ENCODE assay signal across 26 cellular contexts in genomic region chr20:53910312-53911002, GRCh38.
A peak's percentile ranks its signal among the peaks of the same experiment; 100 is the strongest.
DNase-seq lines count a peak whose midpoint lies in the region; ATAC-seq, FAIRE-seq and TF ChIP-seq lines count a peak whose summit lies in the region.
"Had no signal": no experiment of that assay in that cellular context is flagged by ENCODE, and none has a peak within 500 bp of the region (broad histone marks: within the 10 kb centered on the region; RNA-seq: fewer than 3 reads in every experiment).

No MANE protein-coding gene starts in this region.

- H3K4me1 ChIP-seq in right atrium auricular region (peaks cover 0 to 13% of the 10 kb centered on the region in 2 donors), Panc1 (ENCODE audit: control insufficient read depth, insufficient read depth, low read length) (peaks cover 63% of the 10 kb centered on the region), H1 (replicated peaks in 1 of 4; ENCODE audit: control insufficient read depth in 3 of 4, insufficient read depth in 4 of 4, low read length in 3 of 4) (peaks cover 6 to 10% (median 8%) of the 10 kb centered on the region in 4 experiments; a peak in 6 of 7 replicates)
- H3K4me1 ChIP-seq: breast epithelium had no signal

- H3K23me2 ChIP-seq in H1 (ENCODE audit: low read depth, low read length): no peaks in the 10 kb centered on the region; the same call in 1 of the 2 replicates

- TF ChIP-seq EP300 in H1 (IDR thresholded peaks at IDR 0.05; ENCODE audit: borderline replicate concordance in 1 of 2, low read depth in 2 of 2, low read length in 2 of 2): no peak

- no peak for ATAC-seq in Right ventricle myocardium superior (ENCODE audit: poor library complexity)
- no peak for ATAC-seq in Panc1
- ATAC-seq in HG03095 (IDR thresholded peaks at IDR 0.05; ENCODE audit: unreplicated experiment): no peak
- ATAC-seq: heart right ventricle had no signal

- no peak overlapping the region for H2BK12ac ChIP-seq in H1 (ENCODE audit: low read depth, low read length)

- H3K79me2 ChIP-seq in H1 (ENCODE audit: control insufficient read depth in 1 of 2, insufficient read depth in 2 of 2, low read length in 2 of 2): no peaks in the 10 kb centered on the region

- no peak overlapping the region for H2AFZ ChIP-seq in H1 (ENCODE audit: low read length)
- H2AFZ ChIP-seq: PC-9 had no signal

- POLR2A ChIA-PET in Panc1 (lab: Charles Lee): no interaction called here
- POLR2A ChIA-PET in H1 (lab: Charles Lee; ENCODE audit: partially characterized antibody): interaction anchor here (0.6 kb wide), 1 partner anchor 13 kb away, joined by 3 read pairs; no protein-coding TSS in a partner anchor

- DNase-seq in right atrium auricular region (ENCODE audit: low spot score) (peak; percentile 28), Right ventricle myocardium superior (no peak), Panc1 (ENCODE audit: low read depth, low spot score) (no peak), H1 (ENCODE audit: low read depth in 1 of 2, low spot score in 2 of 2) (no peak), NCI-H2029 treated with DMSO at 0.1 percent for 48 hours (lab: John Stamatoyannopoulos, UW) (no peak), SHP77 treated with DMSO at 0.1 percent for 48 hours (lab: John Stamatoyannopoulos, UW) (no peak)
- DNase-seq: ACHN; activated CD4-positive, alpha-beta T cell treated with anti-CD3 and anti-CD28 coated beads for 48 hours; activated gamma-delta T cell; amniotic stem cell; effector memory CD4-positive, alpha-beta T cell; erythroblast; foreskin fibroblast; GOT3; heart right ventricle; Karpas-422; NCI-H1092; NCI-H187 treated with DMSO at 0.1 percent for 48 hours; NCI-H446; NCI-H82; PC-9 had no signal

- H3K27me3 ChIP-seq in right atrium auricular region (no peaks in the 10 kb centered on the region), Panc1 (ENCODE audit: control insufficient read depth, insufficient read depth, low read length) (no peaks in the 10 kb centered on the region), H1 (replicated peaks in 1 of 4; ENCODE audit: control insufficient read depth in 3 of 4, extremely low read depth in 1 of 4, insufficient read depth in 3 of 4, low read length in 3 of 4) (no peaks in the 10 kb centered on the region)
- H3K27me3 ChIP-seq: BLaER1, breast epithelium, heart right ventricle had no signal

- no peak for TF ChIP-seq RAD21 in H1 (IDR thresholded peaks at IDR 0.05 in 1 of 2, conservative IDR thresholded peaks at IDR 0.05 in 1 of 2; ENCODE audit: low read depth in 2 of 2, low read length in 2 of 2)

- no peak overlapping the region for H3K4ac ChIP-seq in H1 (replicated peaks; ENCODE audit: insufficient read length, low read depth, low read length)

- no peak overlapping the region for H4K5ac ChIP-seq in H1 (ENCODE audit: insufficient read length, low read depth, low read length)

- 0 out of 2 replicates have a peak overlapping the region, but pooled peaks have one; percentile 71 for H2AK5ac ChIP-seq in H1 (ENCODE audit: low read depth, low read length)

- H2BK20ac ChIP-seq in H1 (ENCODE audit: low read length): no peak overlapping the region

- H3K4me3 ChIP-seq in right atrium auricular region (no peak overlapping the region), Panc1 (ENCODE audit: low read depth in 2 of 2, low read length in 2 of 2) (no peak overlapping the region), H1 (ENCODE audit: extremely low read depth in 1 of 4, insufficient read depth in 2 of 4, low read depth in 3 of 4, low read length in 4 of 4) (no peak overlapping the region)
- H3K4me3 ChIP-seq: BLaER1, breast epithelium, heart right ventricle, PC-9 had no signal

- no peak overlapping the region for H3K14ac ChIP-seq in H1 (ENCODE audit: insufficient read length)

- H4K91ac ChIP-seq in H1 (replicated peaks; ENCODE audit: insufficient read length, low read length): no peak overlapping the region

- no peak for TF ChIP-seq POLR2A in H1 (IDR thresholded peaks at IDR 0.05; ENCODE audit: control extremely low read depth in 1 of 2, low read depth in 2 of 2, low read length in 2 of 2)

- no peaks in the 10 kb centered on the region for H3K79me1 ChIP-seq in H1 (ENCODE audit: low read depth, low read length)

- no TSS peak for BruUV-seq in Panc1 (replicated peaks; lab: Mats Ljungman, UMichigan)

- H3K9me3 ChIP-seq in right atrium auricular region (no peaks in the 10 kb centered on the region), Panc1 (ENCODE audit: control insufficient read depth, insufficient read depth, low read depth, low read length) (no peaks in the 10 kb centered on the region), H1 (ENCODE audit: insufficient read depth in 2 of 2, low read depth in 1 of 2, low read length in 1 of 2) (peaks cover 3% of the 10 kb centered on the region in 2 experiments; a peak in 2 of 4 replicates)
- H3K9me3 ChIP-seq: breast epithelium, heart right ventricle had no signal

- H3K36me3 ChIP-seq in right atrium auricular region (no peaks in the 10 kb centered on the region), Panc1 (ENCODE audit: control insufficient read depth, insufficient read depth, low read length) (no peaks in the 10 kb centered on the region), H1 (ENCODE audit: control insufficient read depth in 2 of 4, insufficient read depth in 4 of 4, low read length in 3 of 4) (no peaks in the 10 kb centered on the region)
- H3K36me3 ChIP-seq: breast epithelium, heart right ventricle had no signal

- no peak overlapping the region for H3K18ac ChIP-seq in H1 (ENCODE audit: extremely low read depth, low read length)

- CTCF ChIA-PET in Panc1 (lab: Charles Lee): no interaction called here
- CTCF ChIA-PET in H1 (lab: Charles Lee; ENCODE audit: partially characterized antibody): interaction anchor here (0.7 to 1.8 kb wide), 3 partner anchors 7 to 26 kb away, joined by 3 to 5 read pairs (median 3); no protein-coding TSS in a partner anchor

- no peak overlapping the region for H2BK5ac ChIP-seq in H1 (ENCODE audit: low read depth, low read length)

- H3K56ac ChIP-seq in H1 (replicated peaks; ENCODE audit: insufficient read length, low read depth, low read length): no peak overlapping the region

- no peaks in the 10 kb centered on the region for H4K20me1 ChIP-seq in H1 (replicated peaks in 1 of 2; ENCODE audit: control insufficient read depth in 1 of 2, insufficient read depth in 2 of 2, low read length in 2 of 2)
- H4K20me1 ChIP-seq: BLaER1 had no signal

- 0 out of 2 replicates have a peak overlapping the region, but pooled peaks have one; percentile 35 for H2BK15ac ChIP-seq in H1 (ENCODE audit: low read length)

- FAIRE-seq in H1 (lab: Jason Lieb, UNC): no peak
- FAIRE-seq: GM12891 had no signal

- WGBS in H1 (ENCODE audit: extremely low coverage in 1 of 2, insufficient coverage in 1 of 2, insufficient read length in 1 of 2, insufficient replicate concordance in 2 of 2, low coverage in 1 of 2, low lambda C conversion rate in 2 of 2, missing lambda C conversion rate in 1 of 2), 2 experiments: 98% methylated on average over 13 of the region's 13 CpGs; no CpG with 5 or more reads in 1 of the 2 experiments

- no peak overlapping the region for H3K9ac ChIP-seq in H1 (replicated peaks in 1 of 4; ENCODE audit: extremely low read depth in 1 of 4, low read depth in 3 of 4, low read length in 3 of 4)
- H3K9ac ChIP-seq: BLaER1 had no signal

- TF ChIP-seq CTCF in right atrium auricular region (IDR thresholded peaks at IDR 0.05): no peak
- TF ChIP-seq CTCF in Panc1 (IDR thresholded peaks at IDR 0.05): no peak
- no peak for TF ChIP-seq CTCF in H1 (IDR thresholded peaks at IDR 0.05; ENCODE audit: control extremely low read depth in 1 of 3, insufficient read depth in 1 of 3, low read depth in 1 of 3, low read length in 3 of 3)

- in situ Hi-C loops in Panc1 (cut with HindIII; ENCODE audit: low pct_unique_long_range_greater_than_20kb, low sequenced_read_pairs): no loop called here

- no peak overlapping the region for H2BK120ac ChIP-seq in H1 (replicated peaks; ENCODE audit: low read depth, low read length)

- intact Hi-C loops in Right ventricle myocardium superior (cut with DNase I) (no loop called here), Panc1 (cut with micrococcal nuclease; ENCODE audit: unreplicated experiment) (loop anchor here (10.0 kb wide), 2 partner anchors 156 to 316 kb away; partner anchors contain the start of gene ZNF217)

- no peak overlapping the region for H3K4me2 ChIP-seq in H1 (ENCODE audit: insufficient read depth in 1 of 2, low read depth in 2 of 2, low read length in 2 of 2)
- H3K4me2 ChIP-seq: PC-9 had no signal

- no peak overlapping the region for H4K8ac ChIP-seq in H1 (ENCODE audit: extremely low read depth, insufficient read depth, low read length)

- no peak overlapping the region for H3K23ac ChIP-seq in H1 (ENCODE audit: insufficient read length)

- H3K27ac ChIP-seq in right atrium auricular region (no peak overlapping the region), Panc1 (ENCODE audit: low read length) (peak overlapping the region; percentile 100), H1 (ENCODE audit: low read depth, low read length) (no peak overlapping the region)
- H3K27ac ChIP-seq: BLaER1, breast epithelium, PC-9, VCaP had no signal

TF ChIP-seq in H1, 55 proteins besides CTCF, POLR2A, EP300 and RAD21 (continues in another document):
- no peak for TF ChIP-seq BCL11A (IDR thresholded peaks at IDR 0.05; ENCODE audit: low read depth in 2 of 2, low read length in 2 of 2)
- TF ChIP-seq JUN (IDR thresholded peaks at IDR 0.05; ENCODE audit: low read depth, low read length): no peak
- no peak for TF ChIP-seq CBX8 (IDR thresholded peaks at IDR 0.05; ENCODE audit: borderline replicate concordance, low read depth, low read length)
- TF ChIP-seq ZNF274 (IDR thresholded peaks at IDR 0.05; ENCODE audit: borderline replicate concordance, extremely low read depth, low read length): no peak
- TF ChIP-seq KDM4A (IDR thresholded peaks at IDR 0.05; ENCODE audit: low read depth, low read length, severe bottlenecking): no peak
- no peak for TF ChIP-seq FOSL1 (IDR thresholded peaks at IDR 0.05; ENCODE audit: insufficient read depth, low read depth, low read length)
- no peak for TF ChIP-seq SIX5 (IDR thresholded peaks at IDR 0.05; ENCODE audit: low read depth, low read length)
- TF ChIP-seq RNF2 (IDR thresholded peaks at IDR 0.05; ENCODE audit: borderline replicate concordance, low read depth, low read length, missing control alignments, poor library complexity, severe bottlenecking): no peak
- no peak for TF ChIP-seq SP4 (IDR thresholded peaks at IDR 0.05; ENCODE audit: low read length)
- TF ChIP-seq NRF1 (IDR thresholded peaks at IDR 0.05; ENCODE audit: low read depth, low read length): no peak
- TF ChIP-seq, protein P1, sequence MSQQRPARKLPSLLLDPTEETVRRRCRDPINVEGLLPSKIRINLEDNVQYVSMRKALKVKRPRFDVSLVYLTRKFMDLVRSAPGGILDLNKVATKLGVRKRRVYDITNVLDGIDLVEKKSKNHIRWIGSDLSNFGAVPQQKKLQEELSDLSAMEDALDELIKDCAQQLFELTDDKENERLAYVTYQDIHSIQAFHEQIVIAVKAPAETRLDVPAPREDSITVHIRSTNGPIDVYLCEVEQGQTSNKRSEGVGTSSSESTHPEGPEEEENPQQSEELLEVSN (IDR thresholded peaks at IDR 0.05): no peak
- TF ChIP-seq CBX5 (IDR thresholded peaks at IDR 0.05; ENCODE audit: low read depth, low read length): no peak
- TF ChIP-seq CREB1 (IDR thresholded peaks at IDR 0.05): no peak
- TF ChIP-seq TAF1 (IDR thresholded peaks at IDR 0.05; ENCODE audit: low read depth, low read length): no peak
